ENCODE assay signal across 34 cellular contexts in genomic region chr2:53901192-53901591, GRCh38.
"Had no signal": no experiment of that assay in that cellular context is flagged by ENCODE, and none has a peak within 500 bp of the region (broad histone marks: within the 10 kb centered on the region; RNA-seq: fewer than 3 reads in every experiment).

No MANE protein-coding gene starts in this region.

- FAIRE-seq: endothelial cell of umbilical vein had no signal

- H3K4me1 Mint-ChIP-seq: activated B cell treated with CpG ODN at 0.5 μM for 24 hours; activated naive CD4-positive, alpha-beta T cell treated with anti-CD3 and anti-CD28 coated beads, Interleukin-2, amount 50 U/mL, for 24 hours; activated naive CD8-positive, alpha-beta T cell treated with anti-CD3 and anti-CD28 coated beads, Interleukin-2, amount 10 ng/mL, durations not matched to agents 7 days and 5 days; brain; central memory CD8-positive, alpha-beta T cell had no signal

- H3K4me1 ChIP-seq: ascending aorta, breast epithelium, gastroesophageal sphincter had no signal

- H3K36me3 ChIP-seq: breast epithelium had no signal

- H3K4me3 ChIP-seq: ascending aorta, breast epithelium, cardiac muscle cell, coronary artery, esophagus squamous epithelium, gastroesophageal sphincter, heart left ventricle had no signal

- H3K9me3 Mint-ChIP-seq: activated B cell treated with CpG ODN at 0.5 μM for 24 hours; activated CD8-positive, alpha-beta T cell treated with anti-CD3 and anti-CD28 coated beads for 36 hours; activated naive CD4-positive, alpha-beta T cell treated with anti-CD3 and anti-CD28 coated beads for 36 hours; activated naive CD4-positive, alpha-beta T cell treated with anti-CD3 and anti-CD28 coated beads, Interleukin-2, amount 50 U/mL, for 24 hours; activated naive CD8-positive, alpha-beta T cell treated with anti-CD3 and anti-CD28 coated beads, Interleukin-2, amount 10 ng/mL, durations not matched to agents 7 days and 5 days; activated T-helper 1 cell treated with anti-CD3 and anti-CD28 coated beads, Interleukin-12 subunit alpha, Interleukin-12 subunit beta, Interleukin-2, Interleukin-4 antibody, amounts not matched to agents 30 ng/mL and 10 ng/mL and 1 ng/mL, durations not matched to agents 14 hours and 24 hours and 36 hours; activated T-helper 2 cell treated with anti-CD3 and anti-CD28 coated beads, Interferon-gamma antibody, Interleukin-2, Interleukin-4, amounts not matched to agents 10 μg/mL and 5 μg/mL and 100 μg/mL, durations not matched to agents 14 hours and 24 hours and 36 hours; brain; central memory CD8-positive, alpha-beta T cell; dendritic cell treated with granulocyte-macrophage colony-stimulating factor and Interleukin-4, amounts not matched to agents 40 ng/mL and 50 ng/mL, for 4 days; effector memory CD8-positive, alpha-beta T cell; T-cell; T-helper 1 cell treated with Interleukin-12 subunit alpha and Interleukin-12 subunit beta and Interleukin-4 antibody, amounts not matched to agents 30 μg/mL and 1 μg/mL, for 36 hours had no signal

- H3K27ac ChIP-seq: ascending aorta, breast epithelium, cardiac muscle cell, coronary artery, epithelial cell of prostate, esophagus squamous epithelium, gastroesophageal sphincter, heart left ventricle, WERI-Rb-1 had no signal

- H3K27me3 Mint-ChIP-seq: activated B cell treated with CpG ODN at 0.5 μM for 24 hours; activated CD8-positive, alpha-beta T cell treated with anti-CD3 and anti-CD28 coated beads for 36 hours; activated naive CD4-positive, alpha-beta T cell treated with anti-CD3 and anti-CD28 coated beads, Interleukin-2, amount 50 U/mL, for 24 hours; activated naive CD8-positive, alpha-beta T cell treated with anti-CD3 and anti-CD28 coated beads, Interleukin-2, amount 10 ng/mL, durations not matched to agents 7 days and 5 days; brain; central memory CD8-positive, alpha-beta T cell; dendritic cell treated with granulocyte-macrophage colony-stimulating factor and Interleukin-4, amounts not matched to agents 40 ng/mL and 50 ng/mL, for 4 days; effector memory CD8-positive, alpha-beta T cell; T-cell had no signal

- H3K4me3 Mint-ChIP-seq: activated B cell treated with CpG ODN at 0.5 μM for 24 hours; activated CD8-positive, alpha-beta T cell treated with anti-CD3 and anti-CD28 coated beads for 36 hours; activated naive CD4-positive, alpha-beta T cell treated with anti-CD3 and anti-CD28 coated beads for 36 hours; activated naive CD4-positive, alpha-beta T cell treated with anti-CD3 and anti-CD28 coated beads, Interleukin-2, amount 50 U/mL, for 24 hours; activated naive CD8-positive, alpha-beta T cell treated with anti-CD3 and anti-CD28 coated beads, Interleukin-2, amount 10 ng/mL, durations not matched to agents 7 days and 5 days; activated T-helper 1 cell treated with anti-CD3 and anti-CD28 coated beads, Interleukin-12 subunit alpha, Interleukin-12 subunit beta, Interleukin-2, Interleukin-4 antibody, amounts not matched to agents 30 ng/mL and 10 ng/mL and 1 ng/mL, durations not matched to agents 14 hours and 24 hours and 36 hours; brain; central memory CD8-positive, alpha-beta T cell; dendritic cell treated with granulocyte-macrophage colony-stimulating factor and Interleukin-4, amounts not matched to agents 40 ng/mL and 50 ng/mL, for 4 days; effector memory CD8-positive, alpha-beta T cell; T-cell; T-helper 1 cell treated with Interleukin-12 subunit alpha and Interleukin-12 subunit beta and Interleukin-4 antibody, amounts not matched to agents 30 μg/mL and 1 μg/mL, for 36 hours had no signal

- H3K27me3 ChIP-seq: ascending aorta, breast epithelium, cardiac muscle cell, esophagus squamous epithelium, gastroesophageal sphincter, heart left ventricle had no signal

- DNase-seq: activated B cell treated with CpG ODN at 0.5 μM for 24 hours; activated CD4-positive, alpha-beta T cell treated with anti-CD3 and anti-CD28 coated beads for 48 hours; activated CD4-positive, alpha-beta T cell treated with anti-CD3 and anti-CD28 coated beads, Interleukin-2, amount 50 U/mL, for 1 hour; activated CD4-positive, alpha-beta T cell treated with anti-CD3 and anti-CD28 coated beads, Interleukin-2, amount 50 U/mL, for 48 hours; activated CD8-positive, alpha-beta memory T cell treated with anti-CD3 and anti-CD28 coated beads for 24 hours; activated CD8-positive, alpha-beta T cell treated with anti-CD3 and anti-CD28 coated beads for 36 hours; activated effector memory CD4-positive, alpha-beta T cell treated with anti-CD3 and anti-CD28 coated beads, Interleukin-2, amount 50 U/mL, for 16 hours; activated naive CD4-positive, alpha-beta T cell treated with anti-CD3 and anti-CD28 coated beads for 36 hours; activated naive CD8-positive, alpha-beta T cell treated with anti-CD3 and anti-CD28 coated beads, Interleukin-2, amount 10 ng/mL, durations not matched to agents 7 days and 5 days; activated T-cell treated with anti-CD3 and anti-CD28 coated beads, Interleukin-2, amount 50 U/mL, for 1 hour; activated T-cell treated with anti-CD3 and anti-CD28 coated beads, Interleukin-2, amount 50 U/mL, for 48 hours; effector CD4-positive, alpha-beta T cell; effector memory CD8-positive, alpha-beta T cell; esophagus squamous epithelium; foreskin melanocyte; heart left ventricle; SW 1271; T-cell; T1000; WERI-Rb-1 had no signal

- ATAC-seq: activated CD8-positive, alpha-beta T cell treated with anti-CD3 and anti-CD28 coated beads for 36 hours; effector memory CD8-positive, alpha-beta T cell; gastroesophageal sphincter; heart left ventricle; T-cell had no signal

- H3K27ac Mint-ChIP-seq: activated B cell treated with CpG ODN at 0.5 μM for 24 hours; activated CD8-positive, alpha-beta T cell treated with anti-CD3 and anti-CD28 coated beads for 36 hours; activated naive CD4-positive, alpha-beta T cell treated with anti-CD3 and anti-CD28 coated beads for 36 hours; activated naive CD4-positive, alpha-beta T cell treated with anti-CD3 and anti-CD28 coated beads, Interleukin-2, amount 50 U/mL, for 24 hours; activated naive CD8-positive, alpha-beta T cell treated with anti-CD3 and anti-CD28 coated beads, Interleukin-2, amount 10 ng/mL, durations not matched to agents 7 days and 5 days; activated T-helper 1 cell treated with anti-CD3 and anti-CD28 coated beads, Interleukin-12 subunit alpha, Interleukin-12 subunit beta, Interleukin-2, Interleukin-4 antibody, amounts not matched to agents 30 ng/mL and 10 ng/mL and 1 ng/mL, durations not matched to agents 14 hours and 24 hours and 36 hours; activated T-helper 2 cell treated with anti-CD3 and anti-CD28 coated beads, Interferon-gamma antibody, Interleukin-2, Interleukin-4, amounts not matched to agents 10 μg/mL and 5 μg/mL and 100 μg/mL, durations not matched to agents 14 hours and 24 hours and 36 hours; brain; dendritic cell treated with granulocyte-macrophage colony-stimulating factor and Interleukin-4, amounts not matched to agents 40 ng/mL and 50 ng/mL, for 4 days; effector memory CD8-positive, alpha-beta T cell; T-cell; T-helper 1 cell treated with Interleukin-12 subunit alpha and Interleukin-12 subunit beta and Interleukin-4 antibody, amounts not matched to agents 30 μg/mL and 1 μg/mL, for 36 hours had no signal

- H3K9me3 ChIP-seq: ascending aorta, breast epithelium, esophagus squamous epithelium, gastroesophageal sphincter, heart left ventricle had no signal
